ENCODE assay signal across 1 cellular context in genomic region chr17:73973881-73974409, GRCh38.
TF ChIP-seq lines count a peak whose summit lies in the region.

No MANE protein-coding gene starts in this region.

TF ChIP-seq in HepG2, 621 proteins besides CTCF, POLR2A, EP300 and RAD21:
- TF ChIP-seq MXD1 (CRISPR knock-in tag; IDR thresholded peaks at IDR 0.05) (no peak), NRL (CRISPR knock-in tag; IDR thresholded peaks at IDR 0.05; ENCODE audit: borderline replicate concordance) (0 out of 2 replicates have a peak, but pooled peaks have one; percentile 42), HBP1 (CRISPR knock-in tag; IDR thresholded peaks at IDR 0.05; ENCODE audit: low read depth) (no peak)
TF ChIP-seq in HepG2: peak in this region for 1.
